ENCODE assay signal across 19 cellular contexts in genomic region chr10:131857156-131858117, GRCh38. TPM values are rescaled to one million over a fixed set of nuclear protein-coding genes. Genes with fewer than 3 reads are reported as not detected.
DNase-seq lines count a peak whose midpoint lies in the region; ATAC-seq, FAIRE-seq and TF ChIP-seq lines count a peak whose summit lies in the region.
"Had no signal": no experiment of that assay in that cellular context is flagged by ENCODE, and none has a peak within 500 bp of the region (broad histone marks: within the 10 kb centered on the region; RNA-seq: fewer than 3 reads in every experiment).

No MANE protein-coding gene starts in this region.

- H3K4me1 Mint-ChIP-seq in nephron progenitor cell = peaks cover 3% of the 10 kb centered on the region
- H3K4me1 Mint-ChIP-seq: CD4-positive, CD25-positive, alpha-beta regulatory T cell had no signal

- H3K36me3 ChIP-seq in kidney (ENCODE audit: control insufficient read depth in 1 of 2, insufficient read depth in 2 of 2, low read length in 2 of 2) = no peaks in the 10 kb centered on the region

- H3K27me3 Mint-ChIP-seq in nephron progenitor cell (ENCODE audit: low read depth, poor library complexity) = peaks cover 35% of the 10 kb centered on the region
- H3K27me3 Mint-ChIP-seq: CD4-positive, CD25-positive, alpha-beta regulatory T cell had no signal

- intact Hi-C loops in kidney (cut with DNase I) = no loop called here

- no peak overlapping the region for H3K4me3 Mint-ChIP-seq in nephron progenitor cell
- H3K4me3 Mint-ChIP-seq: CD4-positive, CD25-positive, alpha-beta regulatory T cell had no signal

- no peaks in the 10 kb centered on the region for H3K9me3 ChIP-seq in kidney (ENCODE audit: control insufficient read depth in 1 of 2, low read length in 2 of 2)

- no peak overlapping the region for H3K9ac ChIP-seq in kidney (ENCODE audit: low read length in 2 of 2)
- H3K9ac ChIP-seq: KMS-11 had no signal

- peak; percentile 52 for DNase-seq in activated effector memory CD4-positive, alpha-beta T cell treated with anti-CD3 and anti-CD28 coated beads, Interleukin-2, amount 50 U/mL, for 16 hours
- no peak for DNase-seq in activated effector memory CD4-positive, alpha-beta T cell treated with Interleukin-2 at 50 U/mL for 16 hours
- DNase-seq in kidney (peak; percentile 60), nephron progenitor cell (no peak), ureter (ENCODE audit: low spot score) (peak; percentile 31), GM20000 (ENCODE audit: low spot score) (no peak), NCI-H526 treated with DMSO at 0.1 percent for 48 hours (lab: John Stamatoyannopoulos, UW) (no peak)
- DNase-seq: Calu3; CD4-positive, CD25-positive, alpha-beta regulatory T cell; DMS79; NCI-H1092; NCI-H1694; NCI-H2107; NCI-H226; NCI-H526 had no signal

- peaks cover 1% of the 10 kb centered on the region for H3K9me3 Mint-ChIP-seq in nephron progenitor cell

- H3K27ac Mint-ChIP-seq in nephron progenitor cell = peak overlapping the region; percentile 16

- no peak overlapping the region for H3K4me3 ChIP-seq in kidney (ENCODE audit: low read length in 2 of 2)

- no peaks in the 10 kb centered on the region for H3K4me1 ChIP-seq in kidney (ENCODE audit: control insufficient read depth in 1 of 2, insufficient read depth in 1 of 2, low read depth in 1 of 2, low read length in 2 of 2)

- ATAC-seq in GM21360 (IDR thresholded peaks at IDR 0.05; ENCODE audit: unreplicated experiment) = no peak

- no peak overlapping the region for H3K27ac ChIP-seq in kidney (ENCODE audit: low read depth in 2 of 2, low read length in 2 of 2)
- H3K27ac ChIP-seq: KMS-11 had no signal

- no peak for FAIRE-seq in kidney (lab: Jason Lieb, UNC)
- FAIRE-seq: A204.1, GM12891 had no signal

- no peaks in the 10 kb centered on the region for H3K36me3 Mint-ChIP-seq in nephron progenitor cell (ENCODE audit: low read depth)
- H3K36me3 Mint-ChIP-seq: CD4-positive, CD25-positive, alpha-beta regulatory T cell had no signal

- no peak for TF ChIP-seq CTCF in kidney (IDR thresholded peaks at IDR 0.05; ENCODE audit: borderline replicate concordance, extremely low read depth, insufficient read depth)
- TF ChIP-seq CTCF in nephron progenitor cell (IDR thresholded peaks at IDR 0.05) = no peak
- TF ChIP-seq CTCF in GM20000 (IDR thresholded peaks at IDR 0.05; ENCODE audit: extremely low read depth, missing control alignments) = no peak

RNA-seq across cellular contexts. Expression of gene PPP2R2D, which starts 43.4 kb away (rescaled TPM):
- total RNA-seq in kidney (28.3 TPM), ureter (47.0 TPM)
- 34.8 TPM for polyA plus RNA-seq in kidney (ENCODE audit: insufficient read depth, low read depth, low replicate concordance)

Comparison
In these comparisons a context has a peak if more than half of its experiments do, and no peak if none do; other contexts are left out.
1. DNase-seq: peak in activated effector memory CD4-positive, alpha-beta T cell treated with anti-CD3 and anti-CD28 coated beads, Interleukin-2, amount 50 U/mL, for 16 hours (single experiment), kidney (single experiment) and ureter (single experiment); none in activated effector memory CD4-positive, alpha-beta T cell treated with Interleukin-2 at 50 U/mL for 16 hours (single experiment), nephron progenitor cell (single experiment), GM20000 (single experiment) and NCI-H526 treated with DMSO at 0.1 percent for 48 hours (single experiment).